Comparison of ENCODE assay signal across 9 cellular contexts in the genomic region with DNA sequence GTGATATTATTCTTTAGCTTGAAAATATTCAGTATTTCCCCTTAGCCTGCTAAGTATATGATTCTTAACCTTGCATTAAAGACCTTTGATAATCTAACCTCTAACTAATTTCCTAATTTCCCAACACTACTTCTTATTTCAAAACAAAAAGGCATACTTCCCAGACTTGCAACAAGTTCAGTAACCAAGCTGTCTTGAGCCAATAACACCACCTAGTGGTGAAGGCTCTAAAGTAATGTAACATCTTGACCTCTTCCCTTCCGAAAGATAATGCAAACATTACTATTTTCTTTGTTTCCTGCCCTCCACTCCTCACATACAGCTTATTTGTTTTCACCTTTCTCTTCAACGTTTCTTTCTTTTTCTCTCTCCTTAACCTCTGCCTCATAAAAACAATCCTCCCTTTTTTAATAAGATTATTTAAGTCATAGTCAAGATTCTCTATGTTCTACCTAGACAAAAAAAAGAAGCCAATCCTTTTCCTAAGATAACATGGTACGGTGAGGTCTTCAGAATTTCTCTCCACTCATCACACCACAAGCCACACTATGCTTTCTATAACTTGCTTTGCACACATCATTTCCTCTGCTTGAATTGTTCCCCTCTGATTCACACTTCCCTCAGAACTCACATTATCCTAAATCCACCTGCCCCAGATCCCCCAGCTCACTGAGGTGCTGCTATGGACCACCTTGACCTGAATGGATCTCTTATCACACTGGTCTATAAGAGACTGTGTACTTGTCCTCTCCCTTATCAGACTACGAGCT. TPM values are rescaled to one million over a fixed set of nuclear protein-coding genes. Genes with fewer than 3 reads are reported as not detected.
DNase-seq lines count a peak whose midpoint lies in the region; ATAC-seq and TF ChIP-seq lines count a peak whose summit lies in the region.
"Had no signal": no experiment of that assay in that cellular context is flagged by ENCODE, and none has a peak within 500 bp of the region (broad histone marks: within the 10 kb centered on the region; RNA-seq: fewer than 3 reads in every experiment).

No MANE protein-coding gene starts in this region.

- ATAC-seq in natural killer cell treated with Interleukin-12 subunit alpha and Interleukin-12 subunit beta and Interleukin-15 and Interleukin-18, amount 100 ng/mL, for 72 hours: no peak
- ATAC-seq in esophagus mucosa: no peak

- no peaks in the 10 kb centered on the region for H3K4me1 Mint-ChIP-seq in natural killer cell treated with Interleukin-12 subunit alpha and Interleukin-12 subunit beta and Interleukin-15 and Interleukin-18, amount 100 ng/mL, for 72 hours (ENCODE audit: low read depth in 2 of 2)

- no peak overlapping the region for H3K27ac Mint-ChIP-seq in natural killer cell treated with Interleukin-12 subunit alpha and Interleukin-12 subunit beta and Interleukin-15 and Interleukin-18, amount 100 ng/mL, for 72 hours

- no peak overlapping the region for H3K4me3 Mint-ChIP-seq in natural killer cell treated with Interleukin-12 subunit alpha and Interleukin-12 subunit beta and Interleukin-15 and Interleukin-18, amount 100 ng/mL, for 72 hours

- H3K27me3 Mint-ChIP-seq in natural killer cell treated with Interleukin-12 subunit alpha and Interleukin-12 subunit beta and Interleukin-15 and Interleukin-18, amount 100 ng/mL, for 72 hours: peaks cover 12 to 13% of the 10 kb centered on the region in 2 donors

- peaks cover 5% of the 10 kb centered on the region for H3K36me3 Mint-ChIP-seq in natural killer cell treated with Interleukin-12 subunit alpha and Interleukin-12 subunit beta and Interleukin-15 and Interleukin-18, amount 100 ng/mL, for 72 hours

- peak; percentile 57 for DNase-seq in A172 (ENCODE audit: low spot score)
- peak; percentile 9 for DNase-seq in GM04503 (ENCODE audit: low read depth)
- peak; percentile 22 for DNase-seq in RPMI8226
- DNase-seq in fibroblast of the aortic adventitia (ENCODE audit: low read depth): peak; percentile 64
- DNase-seq in natural killer cell treated with Interleukin-12 subunit alpha and Interleukin-12 subunit beta and Interleukin-15 and Interleukin-18, amount 100 ng/mL, for 72 hours (ENCODE audit: low spot score): no peak
- DNase-seq in activated CD4-positive, alpha-beta T cell treated with anti-CD3 and anti-CD28 coated beads, Interleukin-2, amount 50 U/mL, for 48 hours: no peak
- DNase-seq in activated effector memory CD4-positive, alpha-beta T cell treated with Interleukin-2 at 50 U/mL for 16 hours: no peak
- DNase-seq: activated CD8-positive, alpha-beta memory T cell treated with anti-CD3 and anti-CD28 coated beads, Interleukin-2, amount 50 U/mL, for 48 hours had no signal

- peaks cover 4% of the 10 kb centered on the region for H3K9me3 Mint-ChIP-seq in natural killer cell treated with Interleukin-12 subunit alpha and Interleukin-12 subunit beta and Interleukin-15 and Interleukin-18, amount 100 ng/mL, for 72 hours

- no peak overlapping the region for H3K4me3 ChIP-seq in fibroblast of the aortic adventitia (ENCODE audit: low read depth, low read length)

- peak; percentile 52 for TF ChIP-seq CTCF in fibroblast of the aortic adventitia (IDR thresholded peaks at IDR 0.05; ENCODE audit: insufficient read depth, low read length)

RNA-seq across cellular contexts. Expression of a gene that starts 3.5 kb away (rescaled TPM):
- total RNA-seq in A172 (2014; rRNA removed; shearing (Covaris generic)): 124 and 128 TPM in 2 replicates
- total RNA-seq in fibroblast of the aortic adventitia (ENCODE audit: low replicate concordance) (114 and 189 TPM in 2 replicates), esophagus mucosa (86.4 TPM)
- total RNA-seq in natural killer cell treated with Interleukin-12 subunit alpha and Interleukin-12 subunit beta and Interleukin-15 and Interleukin-18, amount 100 ng/mL, for 72 hours: not detected

Comparison
In these comparisons a context has a peak if more than half of its experiments do, and no peak if none do; other contexts are left out.
1. DNase-seq: peak in A172 (single experiment), GM04503 (single experiment), RPMI8226 (single experiment) and fibroblast of the aortic adventitia (single experiment); none in natural killer cell treated with Interleukin-12 subunit alpha and Interleukin-12 subunit beta and Interleukin-15 and Interleukin-18, amount 100 ng/mL, for 72 hours (single experiment), activated CD4-positive, alpha-beta T cell treated with anti-CD3 and anti-CD28 coated beads, Interleukin-2, amount 50 U/mL, for 48 hours (0 of 2) and activated effector memory CD4-positive, alpha-beta T cell treated with Interleukin-2 at 50 U/mL for 16 hours (single experiment).
2. RNA of a gene that starts 3.5 kb away (total RNA-seq): 124 to 128 TPM in A172, 114 to 189 TPM in fibroblast of the aortic adventitia and 86.4 TPM in esophagus mucosa (single experiment); not detected in natural killer cell treated with Interleukin-12 subunit alpha and Interleukin-12 subunit beta and Interleukin-15 and Interleukin-18, amount 100 ng/mL, for 72 hours; every median in the first group is over 10 times any median in the second.